In the genomic region with DNA sequence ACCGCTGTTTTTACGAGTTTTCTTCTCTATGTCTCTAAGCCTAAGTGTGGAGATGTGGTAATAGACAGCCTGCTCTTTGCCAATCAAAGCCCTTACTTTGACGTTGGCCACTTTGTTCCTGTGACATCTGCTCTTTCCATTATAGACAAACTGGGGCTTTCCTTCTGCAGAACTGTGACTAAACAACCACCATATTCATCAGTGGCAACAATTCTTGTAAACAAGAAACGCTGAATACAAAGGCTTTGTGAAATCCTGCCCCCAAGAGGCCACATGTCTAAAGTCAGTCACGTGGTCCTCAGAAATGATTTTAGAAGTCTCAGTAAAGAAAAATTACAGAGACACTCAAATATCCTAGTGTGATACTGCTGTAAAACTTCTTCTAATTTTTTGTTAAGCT, we compare ENCODE assay signal across 8 cellular contexts. TPM values are rescaled to one million over a fixed set of nuclear protein-coding genes. Genes with fewer than 3 reads are reported as not detected.
DNase-seq lines count a peak whose midpoint lies in the region; ATAC-seq and TF ChIP-seq lines count a peak whose summit lies in the region.

No MANE protein-coding gene starts in this region.

- no peaks in the 10 kb centered on the region for H3K9me3 Mint-ChIP-seq in T-helper 1 cell treated with Interleukin-12 subunit alpha and Interleukin-12 subunit beta and Interleukin-4 antibody, amounts not matched to agents 30 μg/mL and 1 μg/mL, for 36 hours

- H3K4me1 Mint-ChIP-seq in T-helper 1 cell treated with Interleukin-12 subunit alpha and Interleukin-12 subunit beta and Interleukin-4 antibody, amounts not matched to agents 30 μg/mL and 1 μg/mL, for 36 hours (ENCODE audit: low read depth), result peaks cover 4% of the 10 kb centered on the region

- peak; percentile 49 for DNase-seq in activated CD4-positive, alpha-beta T cell treated with anti-CD3 and anti-CD28 coated beads for 48 hours
- DNase-seq in activated CD4-positive, alpha-beta T cell treated with anti-CD3 and anti-CD28 coated beads, Interleukin-2, amount 50 U/mL, for 1 hour, result no peak
- peak; percentile 46 for DNase-seq in KBM-7
- peak; percentile 74 for DNase-seq in esophagus muscularis mucosa (ENCODE audit: extremely low spot score)
- peak; percentile 19 for DNase-seq in occipital lobe (lab: John Stamatoyannopoulos, UW)
- DNase-seq in 8988T, result no peak

- peaks cover 19% of the 10 kb centered on the region for H3K27me3 Mint-ChIP-seq in T-helper 1 cell treated with Interleukin-12 subunit alpha and Interleukin-12 subunit beta and Interleukin-4 antibody, amounts not matched to agents 30 μg/mL and 1 μg/mL, for 36 hours (ENCODE audit: low read depth)

- in situ Hi-C loops in KBM-7 (cut with MboI; ENCODE audit: low pct_unique_long_range_greater_than_20kb, low sequenced_read_pairs), result loop anchor here (25.0 kb wide), 1 partner anchor 640 kb away; no protein-coding TSS in a partner anchor

- WGBS in esophagus muscularis mucosa, result 44% methylated on average over 5 of the region's 5 CpGs

- no peak overlapping the region for H3K4me3 ChIP-seq in esophagus muscularis mucosa

- H3K4me3 Mint-ChIP-seq in T-helper 1 cell treated with Interleukin-12 subunit alpha and Interleukin-12 subunit beta and Interleukin-4 antibody, amounts not matched to agents 30 μg/mL and 1 μg/mL, for 36 hours, result no peak overlapping the region

- peak overlapping the region in 2 of 4 donors; percentile 40 to 50 for H3K27ac ChIP-seq in esophagus muscularis mucosa (replicated peaks in 1 of 4)

- no peak for TF ChIP-seq POLR2A in esophagus muscularis mucosa (IDR thresholded peaks at IDR 0.05; ENCODE audit: low read depth)

- H3K27me3 ChIP-seq in esophagus muscularis mucosa, result no peaks in the 10 kb centered on the region

- H3K9me3 ChIP-seq in esophagus muscularis mucosa, result no peaks in the 10 kb centered on the region

- H3K36me3 ChIP-seq in esophagus muscularis mucosa, result no peaks in the 10 kb centered on the region

- H3K27ac Mint-ChIP-seq in T-helper 1 cell treated with Interleukin-12 subunit alpha and Interleukin-12 subunit beta and Interleukin-4 antibody, amounts not matched to agents 30 μg/mL and 1 μg/mL, for 36 hours, result peak overlapping the region; percentile 55

- intact Hi-C loops in esophagus muscularis mucosa (cut with DNase I), result no loop called here

- H3K4me1 ChIP-seq in esophagus muscularis mucosa, result peaks cover 14 to 57% (median 49%) of the 10 kb centered on the region in 4 donors

- H3K36me3 Mint-ChIP-seq in T-helper 1 cell treated with Interleukin-12 subunit alpha and Interleukin-12 subunit beta and Interleukin-4 antibody, amounts not matched to agents 30 μg/mL and 1 μg/mL, for 36 hours (ENCODE audit: low read depth), result no peaks in the 10 kb centered on the region

- peak; percentile 22 to 35 (median 29) for TF ChIP-seq CTCF in esophagus muscularis mucosa (IDR thresholded peaks at IDR 0.05)

- peak; percentile 74 for ATAC-seq in GM21423 (IDR thresholded peaks at IDR 0.05; ENCODE audit: unreplicated experiment)

- TF ChIP-seq EP300 in esophagus muscularis mucosa (IDR thresholded peaks at IDR 0.05), result no peak

RNA-seq across cellular contexts. Expression of a gene that starts 59.6 kb away (rescaled TPM):
- total RNA-seq in esophagus muscularis mucosa (100 to 1,000 TPM; 167 to 223 (median 195) TPM), occipital lobe (214 TPM)

Comparison
In these comparisons a context has a peak if more than half of its experiments do, and no peak if none do; other contexts are left out.
1. DNase-seq: peak in activated CD4-positive, alpha-beta T cell treated with anti-CD3 and anti-CD28 coated beads for 48 hours (single experiment), KBM-7 (single experiment), esophagus muscularis mucosa (single experiment) and occipital lobe (single experiment); none in activated CD4-positive, alpha-beta T cell treated with anti-CD3 and anti-CD28 coated beads, Interleukin-2, amount 50 U/mL, for 1 hour (single experiment) and 8988T (single experiment).